ENCODE assay signal across 9 cellular contexts in genomic region chr12:113232787-113233585, GRCh38. TPM values are rescaled to one million over a fixed set of nuclear protein-coding genes. Genes with fewer than 3 reads are reported as not detected.
DNase-seq lines count a peak whose midpoint lies in the region; ATAC-seq and TF ChIP-seq lines count a peak whose summit lies in the region.
"Had no signal": no experiment of that assay in that cellular context is flagged by ENCODE, and none has a peak within 500 bp of the region (broad histone marks: within the 10 kb centered on the region; RNA-seq: fewer than 3 reads in every experiment).

No MANE protein-coding gene starts in this region.

- H3K27me3 Mint-ChIP-seq in activated B cell treated with CpG ODN at 0.5 μM for 24 hours (no peaks in the 10 kb centered on the region), naive B cell (no peaks in the 10 kb centered on the region)

- CTCF ChIA-PET in activated B cell treated with CpG ODN at 0.5 μM for 24 hours (lab: Charles Lee): interaction anchor here (0.6 to 3.0 kb wide), 14 partner anchors 9 to 59 kb away, joined by 3 to 44 read pairs (median 5); partner anchors contain the start of genes DDX54, RITA1 and TPCN1

- H3K4me3 Mint-ChIP-seq in activated B cell treated with CpG ODN at 0.5 μM for 24 hours (peak overlapping the region; percentile 76), naive B cell (peak overlapping the region; percentile 40 to 93 (median 87))

- TF ChIP-seq CTCF in activated B cell treated with CpG ODN at 0.5 μM for 24 hours (IDR thresholded peaks at IDR 0.05): no peak

- ATAC-seq in GM21825 (IDR thresholded peaks at IDR 0.05; ENCODE audit: unreplicated experiment): peak; percentile 51
- peak; percentile 78 for ATAC-seq in activated B cell treated with CpG ODN at 0.5 μM for 24 hours (ENCODE audit: low read depth)
- ATAC-seq in naive B cell (ENCODE audit: low read depth in 2 of 2): peak; percentile 81 to 87
- ATAC-seq in stimulated activated naive CD8-positive, alpha-beta T cell treated with anti-CD3 and anti-CD28 coated beads, Interleukin-15, Interleukin-2, amounts not matched to agents 100 U/mL and 50 U/mL, for 24 hours: peak; percentile 85
- ATAC-seq: K562 had no signal

- H3K36me3 Mint-ChIP-seq in activated B cell treated with CpG ODN at 0.5 μM for 24 hours (ENCODE audit: low read depth): peaks cover 58% of the 10 kb centered on the region
- H3K36me3 Mint-ChIP-seq in naive B cell: peaks cover 18 to 21% of the 10 kb centered on the region in 2 donors

- POLR2A ChIA-PET in activated B cell treated with CpG ODN at 0.5 μM for 24 hours (lab: Charles Lee): interaction anchor here (0.8 to 13.6 kb wide), 13 partner anchors 11 to 255 kb away, joined by 3 to 277 read pairs (median 6); partner anchors contain the start of genes DDX54, OAS2, RITA1 and SDSL

- peaks cover 87% of the 10 kb centered on the region for H3K4me1 Mint-ChIP-seq in activated B cell treated with CpG ODN at 0.5 μM for 24 hours
- peaks cover 56 to 90% (median 61%) of the 10 kb centered on the region in 3 donors for H3K4me1 Mint-ChIP-seq in naive B cell

- peak overlapping the region; percentile 95 for H3K27ac Mint-ChIP-seq in activated B cell treated with CpG ODN at 0.5 μM for 24 hours
- H3K27ac Mint-ChIP-seq in naive B cell: peak overlapping the region; percentile 89 to 98 (median 94)

- H3K9me3 Mint-ChIP-seq in activated B cell treated with CpG ODN at 0.5 μM for 24 hours (no peaks in the 10 kb centered on the region), naive B cell (peaks cover 0 to 5% (median 0%) of the 10 kb centered on the region in 7 donors)

- intact Hi-C loops in activated B cell treated with CpG ODN at 0.5 μM for 24 hours (cut with micrococcal nuclease): loop anchor here (1.0 to 5.0 kb wide), 6 partner anchors 12 to 181 kb away; partner anchors contain the start of genes DDX54, RITA1 and TPCN1

- DNase-seq in Daoy (ENCODE audit: low read depth): peak; percentile 93
- peak; percentile 93 for DNase-seq in NCI-H1105 (lab: John Stamatoyannopoulos, UW)
- DNase-seq in activated B cell treated with CpG ODN at 0.5 μM for 24 hours: peak; percentile 73
- DNase-seq in cerebellum (ENCODE audit: low spot score): peak; percentile 60
- peak; percentile 88 for DNase-seq in naive B cell
- peak; percentile 70 for DNase-seq in stimulated activated naive CD8-positive, alpha-beta T cell treated with anti-CD3 and anti-CD28 coated beads, Interleukin-15, Interleukin-2, amounts not matched to agents 100 U/mL and 50 U/mL, for 24 hours
- DNase-seq in hepatic stellate cell (ENCODE audit: low spot score): no peak

RNA-seq across cellular contexts. Expression of gene TPCN1, which starts 11.7 kb away (rescaled TPM):
- 8.5 and 10.4 TPM in 2 replicates for total RNA-seq in Daoy (2014; rRNA removed; shearing (Covaris generic))
- total RNA-seq in activated B cell treated with CpG ODN at 0.5 μM for 24 hours: 107 and 126 TPM in 2 replicates
- 27.7 TPM for total RNA-seq in cerebellum
- polyA plus RNA-seq in naive B cell (ENCODE audit: low read depth in 6 of 6): 10 to 100 TPM in 5 of 6 donors, 1 to 10 TPM in 1; 8.8 to 26.2 (median 18.9) TPM

RNA-seq across cellular contexts. Expression of gene RITA1, which starts 47.5 kb away (rescaled TPM):
- 26.0 and 31.8 TPM in 2 replicates for total RNA-seq in Daoy (2014; rRNA removed; shearing (Covaris generic))
- total RNA-seq in activated B cell treated with CpG ODN at 0.5 μM for 24 hours (15.5 and 18.2 TPM in 2 replicates), cerebellum (10.9 TPM)
- 10 to 100 TPM; 21.0 to 31.9 (median 24.1) TPM for polyA plus RNA-seq in naive B cell (ENCODE audit: low read depth in 6 of 6)

RNA-seq across cellular contexts. Expression of gene DDX54, which starts 47.7 kb away (rescaled TPM):
- total RNA-seq in Daoy (2014; rRNA removed; shearing (Covaris generic)): 60.1 and 78.5 TPM in 2 replicates
- total RNA-seq in activated B cell treated with CpG ODN at 0.5 μM for 24 hours (115 TPM in 2 replicates), cerebellum (9.3 TPM)
- polyA plus RNA-seq in naive B cell (ENCODE audit: low read depth in 6 of 6): 10 to 100 TPM in 5 of 6 donors, 1 to 10 TPM in 1; 9.0 to 45.5 (median 25.4) TPM
